Comparison of ENCODE assay signal across 13 cellular contexts in genomic region chr19:49043548-49043947, GRCh38. TPM values are rescaled to one million over a fixed set of nuclear protein-coding genes. Genes with fewer than 3 reads are reported as not detected.
"Had no signal": no experiment of that assay in that cellular context is flagged by ENCODE, and none has a peak within 500 bp of the region (broad histone marks: within the 10 kb centered on the region; RNA-seq: fewer than 3 reads in every experiment).

Gene CGB5, plus strand, starts transcription at chr19:49043848. Its CDS starts 362 bp downstream, at chr19:49044210.

RNA-seq across cellular contexts. Expression of gene CGB5, which starts in this region (rescaled TPM):
- total RNA-seq: activated B cell treated with CpG ODN at 0.5 μM for 24 hours; activated CD4-positive, alpha-beta memory T cell treated with anti-CD3 and anti-CD28 coated beads for 36 hours; activated CD4-positive, alpha-beta memory T cell treated with anti-CD3 and anti-CD28 coated beads, Interleukin-2, amount 10 ng/mL, durations not matched to agents 7 days and 5 days; activated CD4-positive, alpha-beta T cell treated with anti-CD3 and anti-CD28 coated beads for 36 hours; activated CD4-positive, alpha-beta T cell treated with anti-CD3 and anti-CD28 coated beads, Interleukin-2, amount 10 ng/mL, durations not matched to agents 24 days and 14 days; activated CD4-positive, alpha-beta T cell treated with anti-CD3 and anti-CD28 coated beads, Interleukin-2, amount 10 ng/mL, durations not matched to agents 7 days and 5 days; activated CD8-positive, alpha-beta memory T cell treated with anti-CD3 and anti-CD28 coated beads for 36 hours; activated CD8-positive, alpha-beta memory T cell treated with anti-CD3 and anti-CD28 coated beads, Interleukin-2, amount 10 ng/mL, durations not matched to agents 7 days and 5 days; activated CD8-positive, alpha-beta T cell treated with anti-CD3 and anti-CD28 coated beads for 36 hours; activated CD8-positive, alpha-beta T cell treated with anti-CD3 and anti-CD28 coated beads, Interleukin-2, amount 10 ng/mL, durations not matched to agents 7 days and 5 days; T-helper 1 cell treated with Interleukin-12 subunit alpha and Interleukin-12 subunit beta and Interleukin-4 antibody, amounts not matched to agents 30 ng/mL and 1 ng/mL, for 36 hours; T-helper 17 cell; T-helper 2 cell treated with Interferon-gamma antibody and Interleukin-4, amounts not matched to agents 100 ng/mL and 5 ng/mL, for 36 hours had no signal
